In genomic region chr6:107988570-107988969, GRCh38 we compare ENCODE assay signal across 15 cellular contexts. TPM values are rescaled to one million over a fixed set of nuclear protein-coding genes. Genes with fewer than 3 reads are reported as not detected.
DNase-seq lines count a peak whose midpoint lies in the region; TF ChIP-seq lines count a peak whose summit lies in the region.
"Had no signal": no experiment of that assay in that cellular context is flagged by ENCODE, and none has a peak within 500 bp of the region (broad histone marks: within the 10 kb centered on the region; RNA-seq: fewer than 3 reads in every experiment).

No MANE protein-coding gene starts in this region.

- H3K56ac ChIP-seq in mesendoderm (ENCODE audit: low read length) = no peak overlapping the region

- H3K4me3 ChIP-seq in HUES6 (ENCODE audit: low read depth, low read length) = peak overlapping the region; percentile 22; the same call in 1 of the 2 replicates
- peak overlapping the region; percentile 35 for H3K4me3 ChIP-seq in endodermal cell (ENCODE audit: low read length)
- no peak overlapping the region for H3K4me3 ChIP-seq in mesendoderm (ENCODE audit: low read length)
- H3K4me3 ChIP-seq in ascending aorta = no peak overlapping the region
- H3K4me3 ChIP-seq in neuronal stem cell (ENCODE audit: low read length in 2 of 2) = no peak overlapping the region
- H3K4me3 ChIP-seq: A549 had no signal

- H3K9ac ChIP-seq in HUES6 (ENCODE audit: low read length) (peak overlapping the region; percentile 45), endodermal cell (ENCODE audit: extremely low read depth, low read length, poor library complexity, severe bottlenecking) (peak overlapping the region; percentile 23), mesendoderm (ENCODE audit: low read length) (no peak overlapping the region), neuronal stem cell (ENCODE audit: low read depth, low read length, poor library complexity) (no peak overlapping the region)

- H3K79me2 ChIP-seq in mesendoderm (ENCODE audit: control insufficient read depth, insufficient read depth, low read length) = no peaks in the 10 kb centered on the region

- H3K36me3 ChIP-seq in HUES6 (ENCODE audit: control insufficient read depth, insufficient read depth, low read length) = no peaks in the 10 kb centered on the region
- no peaks in the 10 kb centered on the region for H3K36me3 ChIP-seq in endodermal cell (ENCODE audit: control insufficient read depth, insufficient read depth, low read length)
- no peaks in the 10 kb centered on the region for H3K36me3 ChIP-seq in mesendoderm (ENCODE audit: control insufficient read depth, insufficient read depth, low read length)
- H3K36me3 ChIP-seq in ascending aorta = no peaks in the 10 kb centered on the region
- H3K36me3 ChIP-seq in neuronal stem cell (replicated peaks in 1 of 2; ENCODE audit: control insufficient read depth in 2 of 2, insufficient read depth in 2 of 2, low read length in 2 of 2) = no peaks in the 10 kb centered on the region
- H3K36me3 ChIP-seq: BE2C had no signal

- H3K9me3 Mint-ChIP-seq in endodermal cell = no peaks in the 10 kb centered on the region
- H3K9me3 Mint-ChIP-seq: CD4-positive, alpha-beta memory T cell; HFFc6 had no signal

- DNase-seq in endodermal cell (no peak), mesendoderm (peak; percentile 45), ascending aorta (ENCODE audit: low spot score in 2 of 2) (no peak), neuronal stem cell (ENCODE audit: low spot score) (no peak), epidermal melanocyte (ENCODE audit: insufficient read length, low spot score) (no peak)
- DNase-seq: BE2C; CD4-positive, alpha-beta memory T cell; DMS79; GOT3; HCEC 1CT; HFFc6; IMR-90 had no signal

- H3K27me3 ChIP-seq in HUES6 (ENCODE audit: control insufficient read depth, insufficient read depth, low read length) (no peaks in the 10 kb centered on the region), endodermal cell (ENCODE audit: control insufficient read depth, insufficient read depth, low read length, poor library complexity, severe bottlenecking) (no peaks in the 10 kb centered on the region), mesendoderm (ENCODE audit: insufficient read depth, low read length, poor library complexity) (no peaks in the 10 kb centered on the region), ascending aorta (no peaks in the 10 kb centered on the region), neuronal stem cell (ENCODE audit: control insufficient read depth in 3 of 3, insufficient read depth in 3 of 3, low read depth in 1 of 3, low read length in 3 of 3) (no peaks in the 10 kb centered on the region)
- H3K27me3 ChIP-seq: BE2C had no signal

- H3K4me1 ChIP-seq in HUES6 (ENCODE audit: control insufficient read depth, insufficient read depth, low read length) (peaks cover 52% of the 10 kb centered on the region), endodermal cell (ENCODE audit: control insufficient read depth, insufficient read depth, low read length) (peaks cover 11% of the 10 kb centered on the region), mesendoderm (ENCODE audit: control insufficient read depth, low read depth, low read length) (peaks cover 13% of the 10 kb centered on the region), ascending aorta (no peaks in the 10 kb centered on the region), neuronal stem cell (ENCODE audit: control insufficient read depth in 2 of 2, insufficient read depth in 1 of 2, low read depth in 1 of 2, low read length in 2 of 2) (peaks cover 0 to 2% of the 10 kb centered on the region in 2 donors)
- H3K4me1 ChIP-seq: A549, BE2C had no signal

- peak overlapping the region; percentile 66 for H2BK5ac ChIP-seq in mesendoderm (ENCODE audit: low read length)
- H2BK5ac ChIP-seq in neuronal stem cell (ENCODE audit: low read length) = no peak overlapping the region

- H3K27ac Mint-ChIP-seq in endodermal cell = peak overlapping the region; percentile 85
- H3K27ac Mint-ChIP-seq: CD4-positive, alpha-beta memory T cell; HFFc6 had no signal

- H4K91ac ChIP-seq in neuronal stem cell (ENCODE audit: low read depth, low read length, poor library complexity) = no peak overlapping the region

- H4K8ac ChIP-seq in mesendoderm (ENCODE audit: low read depth, low read length) (no peak overlapping the region), neuronal stem cell (ENCODE audit: low read depth, low read length) (no peak overlapping the region)

- H2AFZ ChIP-seq in neuronal stem cell (ENCODE audit: low read length) = no peak overlapping the region

- no peak overlapping the region for H4K5ac ChIP-seq in mesendoderm (ENCODE audit: low read length)

- no peak overlapping the region for H3K23ac ChIP-seq in mesendoderm (ENCODE audit: low read length)
- H3K23ac ChIP-seq in neuronal stem cell (ENCODE audit: low read depth, low read length, poor library complexity) = no peak overlapping the region

- intact Hi-C loops in ascending aorta (cut with DNase I) = no loop called here

- H2BK15ac ChIP-seq in mesendoderm (replicated peaks; ENCODE audit: low read depth) = no peak overlapping the region
- H2BK15ac ChIP-seq in neuronal stem cell (ENCODE audit: low read length) = no peak overlapping the region

- H2BK12ac ChIP-seq in neuronal stem cell (ENCODE audit: low read length) = no peak overlapping the region

- no peak overlapping the region for H3K14ac ChIP-seq in neuronal stem cell (ENCODE audit: low read length)

- no peak overlapping the region for H3K4me3 Mint-ChIP-seq in endodermal cell
- H3K4me3 Mint-ChIP-seq: CD4-positive, alpha-beta memory T cell; HFFc6 had no signal

- H3K4me2 ChIP-seq in mesendoderm (ENCODE audit: low read length) = no peak overlapping the region
- H3K4me2 ChIP-seq in neuronal stem cell (ENCODE audit: insufficient read depth, low read length, poor library complexity, severe bottlenecking) = no peak overlapping the region
- H3K4me2 ChIP-seq: A549 had no signal

- no peaks in the 10 kb centered on the region for H3K27me3 Mint-ChIP-seq in endodermal cell (ENCODE audit: insufficient read depth)

- H3K79me1 ChIP-seq in mesendoderm (ENCODE audit: low read length) (no peaks in the 10 kb centered on the region), neuronal stem cell (ENCODE audit: low read depth, low read length) (no peaks in the 10 kb centered on the region)

- H3K36me3 Mint-ChIP-seq in endodermal cell (ENCODE audit: low read depth) = no peaks in the 10 kb centered on the region
- H3K36me3 Mint-ChIP-seq: CD4-positive, alpha-beta memory T cell had no signal

- H2AK5ac ChIP-seq in mesendoderm (ENCODE audit: low read length) = no peak overlapping the region
- H2AK5ac ChIP-seq in neuronal stem cell (ENCODE audit: low read depth, low read length) = no peak overlapping the region

- 47 to 58% methylated on average over 3 of the region's 3 CpGs for whole genome bisulfite sequencing in endodermal cell (ENCODE audit: insufficient coverage in 1 of 2, insufficient read length in 1 of 2), 2 experiments
- no CpG with 5 or more reads among the region's 3 CpGs for WGBS in mesendoderm (ENCODE audit: extremely low coverage, insufficient coverage, low lambda C conversion rate)
- no CpG with 5 or more reads among the region's 3 CpGs for WGBS in neuronal stem cell (ENCODE audit: extremely low coverage in 2 of 2, insufficient read length in 2 of 2, insufficient replicate concordance in 1 of 2), 2 donors

- peak overlapping the region; percentile 64; the same call in 1 of the 2 replicates for H3K27ac ChIP-seq in HUES6 (ENCODE audit: low read depth, low read length)
- no peak overlapping the region for H3K27ac ChIP-seq in endodermal cell (ENCODE audit: low read depth, low read length)
- H3K27ac ChIP-seq in mesendoderm (ENCODE audit: low read depth, low read length) = no peak overlapping the region
- H3K27ac ChIP-seq in ascending aorta = no peak overlapping the region
- no peak overlapping the region for H3K27ac ChIP-seq in neuronal stem cell (replicated peaks; ENCODE audit: low read length)
- H3K27ac ChIP-seq: A549, C4-2B had no signal

- H3K18ac ChIP-seq in mesendoderm (ENCODE audit: low read length) (no peak overlapping the region), neuronal stem cell (ENCODE audit: low read length) (no peak overlapping the region)

- TF ChIP-seq CTCF in endodermal cell (conservative IDR thresholded peaks at IDR 0.05) (no peak), ascending aorta (IDR thresholded peaks at IDR 0.05) (no peak)

- H3K4me1 Mint-ChIP-seq in endodermal cell = peaks cover 40% of the 10 kb centered on the region
- H3K4me1 Mint-ChIP-seq: CD4-positive, alpha-beta memory T cell had no signal

- no peak overlapping the region for H2BK120ac ChIP-seq in mesendoderm (ENCODE audit: low read depth, low read length)
- no peak overlapping the region for H2BK120ac ChIP-seq in neuronal stem cell (ENCODE audit: low read depth, low read length)

- H3K9me3 ChIP-seq in HUES6 (ENCODE audit: control insufficient read depth, insufficient read depth, low read depth, low read length) = no peaks in the 10 kb centered on the region
- H3K9me3 ChIP-seq in endodermal cell (ENCODE audit: control insufficient read depth, low read length) = no peaks in the 10 kb centered on the region
- H3K9me3 ChIP-seq in ascending aorta = no peaks in the 10 kb centered on the region
- no peaks in the 10 kb centered on the region for H3K9me3 ChIP-seq in neuronal stem cell (replicated peaks in 1 of 2; ENCODE audit: control insufficient read depth in 2 of 2, insufficient read depth in 1 of 2, low read depth in 1 of 2, low read length in 2 of 2)
- H3K9me3 ChIP-seq: A549, BE2C had no signal

- H3K4ac ChIP-seq in mesendoderm (ENCODE audit: low read depth, low read length) (peak overlapping the region; percentile 9), neuronal stem cell (ENCODE audit: low read length) (no peak overlapping the region)

RNA-seq across cellular contexts. Expression of gene SEC63, which starts 30.6 kb away (rescaled TPM):
- total RNA-seq in endodermal cell = 10 to 100 TPM; 65.7 to 74.8 TPM
- polyA plus RNA-seq in endodermal cell (2013, experiment 1 of 2) = 60.9 TPM
- polyA plus RNA-seq in endodermal cell (2013, experiment 2 of 2) = 56.4 TPM
- polyA plus RNA-seq in mesendoderm (2013, experiment 1 of 2) = 58.7 TPM
- polyA plus RNA-seq in mesendoderm (2013, experiment 2 of 2) = 59.4 TPM
- total RNA-seq in ascending aorta = 13.1 TPM
- polyA plus RNA-seq in neuronal stem cell (2013, experiment 1 of 2) = 42.3 TPM
- polyA plus RNA-seq in neuronal stem cell (2013, experiment 2 of 2) = 45.5 TPM

Comparison
In these comparisons a context has a peak if more than half of its experiments do, and no peak if none do; other contexts are left out.
1. H3K4me3 ChIP-seq: peak in HUES6 (single experiment) and endodermal cell (single experiment); none in mesendoderm (single experiment), ascending aorta (0 of 2) and neuronal stem cell (0 of 2).
2. H3K9ac ChIP-seq: peak in HUES6 (single experiment) and endodermal cell (single experiment); none in mesendoderm (single experiment) and neuronal stem cell (single experiment).